Comparison of ENCODE assay signal across 8 cellular contexts in the genomic region with DNA sequence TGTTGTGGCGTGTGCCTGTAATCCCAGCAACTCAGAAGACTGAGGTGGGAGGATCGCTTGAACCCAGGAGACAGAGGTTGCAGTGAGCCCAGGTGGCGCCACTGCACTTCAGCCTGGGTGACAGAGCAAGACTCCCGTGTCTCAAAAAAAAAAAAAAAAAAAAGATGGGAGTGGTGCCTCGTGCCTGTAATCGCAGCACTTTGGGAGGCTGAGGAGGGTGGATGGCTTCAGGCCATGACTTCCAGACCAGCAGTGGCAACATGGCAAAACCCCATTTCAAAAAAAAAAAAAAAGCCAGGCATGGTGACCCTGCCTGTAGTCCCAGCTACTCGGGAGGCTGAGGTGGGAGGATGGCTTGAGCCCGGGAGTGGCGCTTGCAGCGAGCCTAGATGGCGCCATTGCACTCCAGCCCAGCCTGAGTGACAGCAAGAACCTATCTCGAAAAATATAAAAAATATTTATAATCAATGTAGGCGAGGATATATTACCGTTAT. TPM values are rescaled to one million over a fixed set of nuclear protein-coding genes. Genes with fewer than 3 reads are reported as not detected.
DNase-seq lines count a peak whose midpoint lies in the region; ATAC-seq and TF ChIP-seq lines count a peak whose summit lies in the region.

No MANE protein-coding gene starts in this region.

- no peak overlapping the region for H3K4me3 Mint-ChIP-seq in natural killer cell

- H3K9me2 ChIP-seq in GM23248 (ENCODE audit: insufficient read depth): no peaks in the 10 kb centered on the region

- no peaks in the 10 kb centered on the region for H3K9me3 Mint-ChIP-seq in natural killer cell

- peaks cover 9% of the 10 kb centered on the region for H3K36me3 Mint-ChIP-seq in natural killer cell

- H3K27ac ChIP-seq in GM23248 (peak overlapping the region; percentile 27; the same call in 1 of the 2 replicates), thyroid gland (no peak overlapping the region)
- no peak overlapping the region for H3K27ac ChIP-seq in effector memory CD4-positive, alpha-beta T cell (ENCODE audit: insufficient read depth, low read length, poor library complexity, severe bottlenecking)

- H3K4me1 ChIP-seq in GM23248 (ENCODE audit: insufficient read depth): peaks cover 2% of the 10 kb centered on the region; the same call in 1 of the 2 replicates
- no peaks in the 10 kb centered on the region for H3K4me1 ChIP-seq in effector memory CD4-positive, alpha-beta T cell (ENCODE audit: control insufficient read depth, insufficient read depth, low read length, poor library complexity, severe bottlenecking)
- H3K4me1 ChIP-seq in thyroid gland: no peaks in the 10 kb centered on the region

- peak; percentile 54 to 86 (median 64) for ATAC-seq in natural killer cell
- ATAC-seq in GM21737 (IDR thresholded peaks at IDR 0.05; ENCODE audit: unreplicated experiment): no peak

- DNase-seq in DMS 273 (lab: John Stamatoyannopoulos, UW; ENCODE audit: unreplicated experiment): peak; percentile 87
- peak; percentile 65 for DNase-seq in GM23248
- DNase-seq in NCI-H2171 (lab: John Stamatoyannopoulos, UW): peak; percentile 14
- DNase-seq in activated CD4-positive, alpha-beta T cell treated with anti-CD3 and anti-CD28 coated beads for 4 hours: peak; percentile 37 to 53
- DNase-seq in effector memory CD4-positive, alpha-beta T cell: peak; percentile 1 to 26 (median 24)
- DNase-seq in natural killer cell: peak; percentile 16
- peak; percentile 44 to 46 for DNase-seq in thyroid gland

- no peaks in the 10 kb centered on the region for H3K27me3 Mint-ChIP-seq in natural killer cell (ENCODE audit: low read depth in 2 of 2)

- H3K27ac Mint-ChIP-seq in natural killer cell: no peak overlapping the region

- TF ChIP-seq CTCF in natural killer cell (IDR thresholded peaks at IDR 0.05) (peak; percentile 36), thyroid gland (IDR thresholded peaks at IDR 0.05) (peak in 3 of 6 experiments; percentile 14 to 32 (median 15))

- H3K9ac ChIP-seq in GM23248: peak overlapping the region; percentile 49

- intact Hi-C loops in natural killer cell (cut with micrococcal nuclease): loop anchor here (1.0 kb wide), 1 partner anchor 161 kb away; no protein-coding TSS in a partner anchor
- intact Hi-C loops in thyroid gland (cut with DNase I): loop anchor here (10.0 kb wide), 1 partner anchor 163 kb away; no protein-coding TSS in a partner anchor

- peak overlapping the region; percentile 42 for H3K4me3 ChIP-seq in GM23248
- H3K4me3 ChIP-seq in effector memory CD4-positive, alpha-beta T cell (ENCODE audit: insufficient read depth, low read depth, low read length, poor library complexity, severe bottlenecking): no peak overlapping the region
- H3K4me3 ChIP-seq in thyroid gland (replicated peaks in 1 of 3): no peak overlapping the region

- H3K36me3 ChIP-seq in GM23248 (ENCODE audit: low read depth): peaks cover 12% of the 10 kb centered on the region; the same call in 1 of the 2 replicates
- H3K36me3 ChIP-seq in effector memory CD4-positive, alpha-beta T cell (ENCODE audit: control insufficient read depth, insufficient read depth, low read length): peaks cover 6% of the 10 kb centered on the region
- H3K36me3 ChIP-seq in thyroid gland: peaks cover 0 to 8% of the 10 kb centered on the region in 2 donors

- no peaks in the 10 kb centered on the region for H3K4me1 Mint-ChIP-seq in natural killer cell

- TF ChIP-seq POLR2A in thyroid gland (IDR thresholded peaks at IDR 0.05): no peak

- H3K27me3 ChIP-seq in GM23248 (replicated peaks; ENCODE audit: insufficient read depth) (no peaks in the 10 kb centered on the region), thyroid gland (no peaks in the 10 kb centered on the region)
- no peaks in the 10 kb centered on the region for H3K27me3 ChIP-seq in effector memory CD4-positive, alpha-beta T cell (replicated peaks; ENCODE audit: control insufficient read depth, insufficient read depth, low read length, poor library complexity, severe bottlenecking)

- peak overlapping the region; percentile 20 for H3K4me2 ChIP-seq in GM23248 (ENCODE audit: unreplicated experiment)

- no peaks in the 10 kb centered on the region for H3K79me2 ChIP-seq in GM23248 (ENCODE audit: insufficient read depth)

- WGBS in GM23248 (ENCODE audit: low coverage in 1 of 2, low lambda C conversion rate in 2 of 2, missing lambda C conversion rate in 2 of 2), 2 experiments: 1 to 2% methylated on average over 7 to 13 of the region's 14 CpGs
- 21 to 29% methylated on average over 10 to 14 of the region's 14 CpGs for WGBS in thyroid gland, 2 donors

- no peaks in the 10 kb centered on the region for H4K20me1 ChIP-seq in GM23248 (ENCODE audit: insufficient read depth)

- in situ Hi-C loops in GM23248 (cut with MboI): loop anchor here (25.0 kb wide), 1 partner anchor 156 kb away; no protein-coding TSS in a partner anchor

- H2AFZ ChIP-seq in GM23248: no peak overlapping the region

- H3K9me3 ChIP-seq in GM23248 (ENCODE audit: low read depth) (no peaks in the 10 kb centered on the region), thyroid gland (no peaks in the 10 kb centered on the region)
- no peaks in the 10 kb centered on the region for H3K9me3 ChIP-seq in effector memory CD4-positive, alpha-beta T cell (ENCODE audit: control insufficient read depth, low read length)

- H3F3A ChIP-seq in GM23248 (ENCODE audit: insufficient read depth): peaks cover 16% of the 10 kb centered on the region

RNA-seq across cellular contexts. Expression of gene EIF2S3, which starts 27.0 kb away (rescaled TPM):
- 163 and 190 TPM in 2 replicates for total RNA-seq in GM23248 (2014; rRNA removed; shearing (Covaris generic))
- polyA plus RNA-seq in GM23248 (2016; fragmentation: Nextera tagmentation; extraction: Ambion mirVana): 57.2 and 57.9 TPM in 2 replicates
- 100 to 1,000 TPM; 124 to 199 (median 132) TPM for total RNA-seq in natural killer cell
- total RNA-seq in thyroid gland: 100 to 1,000 TPM; 115 to 176 (median 138) TPM

RNA-seq across cellular contexts. Expression of gene KLHL15, which starts 54.7 kb away (rescaled TPM):
- 8.1 and 8.2 TPM in 2 replicates for total RNA-seq in GM23248 (2014; rRNA removed; shearing (Covaris generic))
- 2.9 and 3.4 TPM in 2 replicates for polyA plus RNA-seq in GM23248 (2016; fragmentation: Nextera tagmentation; extraction: Ambion mirVana)
- total RNA-seq in natural killer cell (10 to 100 TPM; 17.5 to 29.2 (median 18.6) TPM), thyroid gland (10 to 100 TPM; 12.4 to 19.4 (median 13.7) TPM)

Comparison
In these comparisons a context has a peak if more than half of its experiments do, and no peak if none do; other contexts are left out.
1. DNase-seq: peak in every context shown above with its lines; median percentile 87 in DMS 273; 65 in GM23248; 45 in activated CD4-positive, alpha-beta T cell treated with anti-CD3 and anti-CD28 coated beads for 4 hours; 45 in thyroid gland; 24 in effector memory CD4-positive, alpha-beta T cell; 16 in natural killer cell; 14 in NCI-H2171.